33 cellular contexts compared by ENCODE assay signal in genomic region chr4:16777726-16778125, GRCh38.
"Had no signal": no experiment of that assay in that cellular context is flagged by ENCODE, and none has a peak within 500 bp of the region (broad histone marks: within the 10 kb centered on the region; RNA-seq: fewer than 3 reads in every experiment).

No MANE protein-coding gene starts in this region.

- H3K4me1 ChIP-seq: adrenal gland, ascending aorta, body of pancreas, breast epithelium had no signal

- H3K9me3 ChIP-seq: adrenal gland, ascending aorta, body of pancreas, breast epithelium had no signal

- FAIRE-seq: astrocyte, bronchial epithelial cell had no signal

- H3K27ac ChIP-seq: adrenal gland, ascending aorta, body of pancreas, brain microvascular endothelial cell, breast epithelium, cardiac muscle cell had no signal

- ATAC-seq: activated naive CD4-positive, alpha-beta T cell treated with anti-CD3 and anti-CD28 coated beads, Interleukin-2, amount 50 U/mL, for 72 hours; activated naive CD8-positive, alpha-beta T cell treated with anti-CD3 and anti-CD28 coated beads, Interleukin-2, amount 50 U/mL, for 24 hours; activated T-cell treated with anti-CD3 and anti-CD28 coated beads, Interleukin-2, amount 50 U/mL, for 4 hours; activated T-cell treated with anti-CD3 and anti-CD28 coated beads, Interleukin-2, amount 50 U/mL, for 72 hours; activated T-helper 17 cell treated with anti-CD3 and anti-CD28 coated beads, Interleukin-2, amount 50 U/mL, for 72 hours; body of pancreas had no signal

- DNase-seq: activated effector memory CD4-positive, alpha-beta T cell treated with anti-CD3 and anti-CD28 coated beads, Interleukin-2, amount 50 U/mL, for 16 hours; activated effector memory CD4-positive, alpha-beta T cell treated with Interleukin-2 at 50 U/mL for 16 hours; activated gamma-delta T cell; activated gamma-delta T cell treated with Interleukin-2 at 50 U/mL for 16 hours; activated naive CD4-positive, alpha-beta T cell; activated naive CD4-positive, alpha-beta T cell treated with anti-CD3 and anti-CD28 coated beads for 36 hours; activated naive CD4-positive, alpha-beta T cell treated with anti-CD3 and anti-CD28 coated beads, Interleukin-2, amount 10 ng/mL, durations not matched to agents 7 days and 5 days; activated naive CD4-positive, alpha-beta T cell treated with anti-CD3 and anti-CD28 coated beads, Interleukin-2, amount 50 U/mL, for 16 hours; activated naive CD4-positive, alpha-beta T cell treated with Interleukin-2 at 50 U/mL for 16 hours; activated naive CD8-positive, alpha-beta T cell treated with anti-CD3 and anti-CD28 coated beads for 36 hours; activated naive CD8-positive, alpha-beta T cell treated with anti-CD3 and anti-CD28 coated beads, Interleukin-2, amount 10 ng/mL, durations not matched to agents 7 days and 5 days; activated naive CD8-positive, alpha-beta T cell treated with anti-CD3 and anti-CD28 coated beads, Interleukin-2, amount 50 U/mL, for 24 hours; activated T-cell treated with anti-CD3 and anti-CD28 coated beads, Interleukin-2, amount 50 U/mL, for 1 hour; activated T-cell treated with anti-CD3 and anti-CD28 coated beads, Interleukin-2, amount 50 U/mL, for 24 hours; activated T-cell treated with anti-CD3 and anti-CD28 coated beads, Interleukin-2, amount 50 U/mL, for 4 hours; activated T-cell treated with anti-CD3 and anti-CD28 coated beads, Interleukin-2, amount 50 U/mL, for 48 hours; activated T-cell treated with anti-CD3 and anti-CD28 coated beads, Interleukin-2, amount 50 U/mL, for 72 hours; adrenal gland; amniotic stem cell; amygdala; aorta; body of pancreas; brain microvascular endothelial cell; caudate nucleus; central memory CD4-positive, alpha-beta T cell; cerebellar nuclear complex had no signal

- H3K36me3 ChIP-seq: adrenal gland, ascending aorta, brain microvascular endothelial cell, breast epithelium, cardiac muscle cell had no signal

- H3K4me3 ChIP-seq: adrenal gland, ascending aorta, body of pancreas, breast epithelium, cardiac muscle cell had no signal

- H3K27me3 ChIP-seq: adrenal gland, ascending aorta, body of pancreas, brain microvascular endothelial cell, breast epithelium, cardiac muscle cell had no signal
